In genomic region chr11:117868088-117868487, GRCh38 we compare ENCODE assay signal across 1 cellular context.
TF ChIP-seq lines count a peak whose summit lies in the region.

No MANE protein-coding gene starts in this region.

TF ChIP-seq in K562, 482 proteins besides CTCF, POLR2A, EP300 and RAD21:
- TF ChIP-seq, protein P1, sequence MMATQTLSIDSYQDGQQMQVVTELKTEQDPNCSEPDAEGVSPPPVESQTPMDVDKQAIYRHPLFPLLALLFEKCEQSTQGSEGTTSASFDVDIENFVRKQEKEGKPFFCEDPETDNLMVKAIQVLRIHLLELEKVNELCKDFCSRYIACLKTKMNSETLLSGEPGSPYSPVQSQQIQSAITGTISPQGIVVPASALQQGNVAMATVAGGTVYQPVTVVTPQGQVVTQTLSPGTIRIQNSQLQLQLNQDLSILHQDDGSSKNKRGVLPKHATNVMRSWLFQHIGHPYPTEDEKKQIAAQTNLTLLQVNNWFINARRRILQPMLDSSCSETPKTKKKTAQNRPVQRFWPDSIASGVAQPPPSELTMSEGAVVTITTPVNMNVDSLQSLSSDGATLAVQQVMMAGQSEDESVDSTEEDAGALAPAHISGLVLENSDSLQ (IDR thresholded peaks at IDR 0.05) = peak; percentile 36; the same call in 1 of the 2 replicates
- TF ChIP-seq EHMT2 (IDR thresholded peaks at IDR 0.05) (no peak), JUND (IDR thresholded peaks at IDR 0.05; ENCODE audit: borderline replicate concordance, low read depth, low read length) (peak; percentile 47; the same call in 1 of the 2 replicates), JUND (tag; IDR thresholded peaks at IDR 0.05; ENCODE audit: borderline replicate concordance, low read depth, low read length) (no peak), FOSL1 (tag; conservative IDR thresholded peaks at IDR 0.05) (peak; percentile 69), ZNF253 (CRISPR knock-in tag; conservative IDR thresholded peaks at IDR 0.05) (no peak), ETV5 (CRISPR knock-in tag; IDR thresholded peaks at IDR 0.05; ENCODE audit: low read depth) (no peak), CREM (IDR thresholded peaks at IDR 0.05; ENCODE audit: low read depth) (peak; percentile 40; the same call in 1 of the 2 replicates), MEIS2 (IDR thresholded peaks at IDR 0.05; ENCODE audit: partially characterized antibody) (peak; percentile 85), PBX2 (CRISPR knock-in tag; IDR thresholded peaks at IDR 0.05; ENCODE audit: low read depth) (no peak), PBX2 (tag; conservative IDR thresholded peaks at IDR 0.05; ENCODE audit: low read depth) (peak; percentile 44; the same call in 1 of the 2 replicates)
- TF ChIP-seq, protein P2, sequence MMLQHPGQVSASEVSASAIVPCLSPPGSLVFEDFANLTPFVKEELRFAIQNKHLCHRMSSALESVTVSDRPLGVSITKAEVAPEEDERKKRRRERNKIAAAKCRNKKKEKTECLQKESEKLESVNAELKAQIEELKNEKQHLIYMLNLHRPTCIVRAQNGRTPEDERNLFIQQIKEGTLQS (IDR thresholded peaks at IDR 0.05) = peak; percentile 26; the same call in 1 of the 2 replicates
- TF ChIP-seq, protein P2 (CRISPR knock-in tag; conservative IDR thresholded peaks at IDR 0.05) = no peak
